Comparison of ENCODE assay signal across 8 cellular contexts in the genomic region with DNA sequence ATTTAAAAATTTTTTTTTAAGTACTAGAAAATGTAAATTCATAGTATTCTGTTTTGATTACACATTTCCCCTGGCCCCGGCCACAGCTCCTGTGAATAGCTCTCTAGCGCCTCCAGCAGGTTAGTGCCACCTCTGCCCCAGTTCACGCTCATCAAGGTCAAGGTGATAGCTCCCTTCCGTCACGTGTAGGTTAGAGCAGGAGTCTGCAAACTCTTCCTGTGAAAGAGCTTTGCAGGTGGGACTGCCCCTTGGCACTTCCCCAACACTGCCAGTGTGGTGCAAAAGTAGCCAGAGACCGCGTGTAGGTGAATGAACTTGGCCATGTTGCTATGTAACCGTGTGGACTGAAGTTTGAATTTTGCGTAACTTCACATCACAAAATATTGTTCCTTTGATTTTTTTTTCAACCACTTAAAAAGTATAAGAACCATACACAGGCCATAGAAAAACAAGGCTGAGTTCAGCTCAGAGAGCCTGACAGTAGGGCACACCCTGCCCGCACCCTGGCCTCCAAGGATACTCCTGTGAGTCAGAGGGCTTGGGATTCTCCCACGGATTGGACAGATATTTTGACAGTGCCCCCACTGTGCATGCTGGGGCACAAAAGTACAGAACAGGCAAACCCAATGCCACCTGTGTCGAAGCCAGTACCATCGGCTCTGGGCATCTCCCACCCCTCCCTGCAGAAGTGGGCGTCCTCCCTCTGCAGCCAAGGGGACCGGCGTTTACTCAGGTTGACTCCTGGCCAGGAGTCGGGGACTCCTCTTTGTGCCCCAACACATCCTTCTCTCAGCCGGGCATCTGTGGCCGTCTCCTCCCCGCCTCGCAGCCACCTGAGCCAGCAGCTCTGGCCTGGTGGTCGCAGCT.
DNase-seq lines count a peak whose midpoint lies in the region; ATAC-seq and TF ChIP-seq lines count a peak whose summit lies in the region.

No MANE protein-coding gene starts in this region.

- H3K4me3 ChIP-seq in GM12864 (ENCODE audit: low read depth, low read length), result no peak overlapping the region

- ATAC-seq in GM21360 (IDR thresholded peaks at IDR 0.05; ENCODE audit: unreplicated experiment), result no peak
- no peak for ATAC-seq in GM18517 (IDR thresholded peaks at IDR 0.05; ENCODE audit: unreplicated experiment)

- DNase-seq in GM12864 (ENCODE audit: low read depth) (no peak), NCI-H510A treated with DMSO at 0.1 percent for 48 hours (lab: John Stamatoyannopoulos, UW) (peak; percentile 93), fibroblast of peridontal ligament (ENCODE audit: extremely low read depth) (peak; percentile 30), mesenteric fat pad (ENCODE audit: low spot score) (no peak)
- DNase-seq in activated CD8-positive, alpha-beta memory T cell treated with anti-CD3 and anti-CD28 coated beads, Interleukin-2, amount 50 U/mL, for 24 hours (ENCODE audit: extremely low read depth), result peak; percentile 51
- DNase-seq in stimulated activated CD4-positive, alpha-beta T cell treated with anti-CD3 and anti-CD28 coated beads, Interleukin-12 subunit alpha, Interleukin-12 subunit beta, amount 100 ng/mL, for 48 hours (ENCODE audit: low read depth in 2 of 3, low spot score in 1 of 3), result peak; percentile 74 to 83 (median 78)

- peak; percentile 60 for TF ChIP-seq CTCF in GM12864 (IDR thresholded peaks at IDR 0.05; ENCODE audit: low read depth, low read length, missing control alignments)

Comparison
In these comparisons a context has a peak if more than half of its experiments do, and no peak if none do; other contexts are left out.
1. DNase-seq: peak in NCI-H510A treated with DMSO at 0.1 percent for 48 hours (single experiment), activated CD8-positive, alpha-beta memory T cell treated with anti-CD3 and anti-CD28 coated beads, Interleukin-2, amount 50 U/mL, for 24 hours (single experiment), fibroblast of peridontal ligament (single experiment) and stimulated activated CD4-positive, alpha-beta T cell treated with anti-CD3 and anti-CD28 coated beads, Interleukin-12 subunit alpha, Interleukin-12 subunit beta, amount 100 ng/mL, for 48 hours (3 of 3); none in GM12864 (single experiment) and mesenteric fat pad (single experiment).